ENCODE assay signal across 7 cellular contexts in genomic region chr6:3228791-3229565, GRCh38. TPM values are rescaled to one million over a fixed set of nuclear protein-coding genes. Genes with fewer than 3 reads are reported as not detected.
DNase-seq lines count a peak whose midpoint lies in the region; ATAC-seq and TF ChIP-seq lines count a peak whose summit lies in the region.

No MANE protein-coding gene starts in this region.

- H3K4me1 Mint-ChIP-seq in HFFc6 (ENCODE audit: low read depth) (peaks cover 37% of the 10 kb centered on the region), nephron (peaks cover 56% of the 10 kb centered on the region)

- H3K4me3 Mint-ChIP-seq in HFFc6 (peak overlapping the region; percentile 54; the same call in 1 of the 2 replicates), nephron (peak overlapping the region; percentile 90 to 92 (median 91))

- H3K27me3 Mint-ChIP-seq in HFFc6 (ENCODE audit: insufficient read depth), result peaks cover 54% of the 10 kb centered on the region
- H3K27me3 Mint-ChIP-seq in nephron (ENCODE audit: low read depth), result peaks cover 81% of the 10 kb centered on the region

- peak overlapping the region; percentile 25 for H3K4me3 ChIP-seq in astrocyte of the spinal cord (ENCODE audit: low read depth, low read length)

- DNase-seq in HFFc6, result no peak
- peak; percentile 62 for DNase-seq in NCI-H774 (lab: John Stamatoyannopoulos, UW)
- no peak for DNase-seq in astrocyte of the spinal cord (ENCODE audit: low read depth, low spot score)
- no peak for DNase-seq in middle frontal gyrus (ENCODE audit: extremely low spot score, low spot score)

- in situ Hi-C loops in astrocyte of the spinal cord (cut with HindIII; ENCODE audit: low sequenced_read_pairs), result no loop called here

- H3K9me3 Mint-ChIP-seq in HFFc6 (no peaks in the 10 kb centered on the region), nephron (no peaks in the 10 kb centered on the region)

- H3K27ac Mint-ChIP-seq in HFFc6 (no peak overlapping the region), nephron (peak overlapping the region; percentile 83 to 93 (median 91))

- H3K36me3 Mint-ChIP-seq in HFFc6 (ENCODE audit: low read depth), result no peaks in the 10 kb centered on the region
- H3K36me3 Mint-ChIP-seq in nephron (ENCODE audit: low read depth), result peaks cover 15% of the 10 kb centered on the region

- ATAC-seq in GM21447 (IDR thresholded peaks at IDR 0.05; ENCODE audit: unreplicated experiment) (no peak), GM18870 (IDR thresholded peaks at IDR 0.05; ENCODE audit: unreplicated experiment) (no peak)

- TF ChIP-seq CTCF in HFFc6 (IDR thresholded peaks at IDR 0.05) (no peak), astrocyte of the spinal cord (IDR thresholded peaks at IDR 0.05; ENCODE audit: low read depth, low read length) (no peak), nephron (IDR thresholded peaks at IDR 0.05; ENCODE audit: unreplicated experiment in 3 of 3) (no peak)

RNA-seq across cellular contexts. Expression of gene TUBB2B, which starts 1.5 kb away (rescaled TPM):
- total RNA-seq in HFFc6 (2021; fragmentation: NEBNext Ultra II Directional; extraction: Animal tissue kit (Norgen Biotek cat#: 25700)), result 1 to 10 TPM in 3 of 6 experiments, under 1 TPM in 3; 0.14 to 1.3 (median 0.90) TPM

RNA-seq across cellular contexts. Expression of gene PSMG4, which starts 29.8 kb away (rescaled TPM):
- 10 to 100 TPM; 14.9 to 20.1 (median 17.6) TPM for total RNA-seq in HFFc6 (2021; fragmentation: NEBNext Ultra II Directional; extraction: Animal tissue kit (Norgen Biotek cat#: 25700))
